Comparison of ENCODE assay signal across 23 cellular contexts in the genomic region with DNA sequence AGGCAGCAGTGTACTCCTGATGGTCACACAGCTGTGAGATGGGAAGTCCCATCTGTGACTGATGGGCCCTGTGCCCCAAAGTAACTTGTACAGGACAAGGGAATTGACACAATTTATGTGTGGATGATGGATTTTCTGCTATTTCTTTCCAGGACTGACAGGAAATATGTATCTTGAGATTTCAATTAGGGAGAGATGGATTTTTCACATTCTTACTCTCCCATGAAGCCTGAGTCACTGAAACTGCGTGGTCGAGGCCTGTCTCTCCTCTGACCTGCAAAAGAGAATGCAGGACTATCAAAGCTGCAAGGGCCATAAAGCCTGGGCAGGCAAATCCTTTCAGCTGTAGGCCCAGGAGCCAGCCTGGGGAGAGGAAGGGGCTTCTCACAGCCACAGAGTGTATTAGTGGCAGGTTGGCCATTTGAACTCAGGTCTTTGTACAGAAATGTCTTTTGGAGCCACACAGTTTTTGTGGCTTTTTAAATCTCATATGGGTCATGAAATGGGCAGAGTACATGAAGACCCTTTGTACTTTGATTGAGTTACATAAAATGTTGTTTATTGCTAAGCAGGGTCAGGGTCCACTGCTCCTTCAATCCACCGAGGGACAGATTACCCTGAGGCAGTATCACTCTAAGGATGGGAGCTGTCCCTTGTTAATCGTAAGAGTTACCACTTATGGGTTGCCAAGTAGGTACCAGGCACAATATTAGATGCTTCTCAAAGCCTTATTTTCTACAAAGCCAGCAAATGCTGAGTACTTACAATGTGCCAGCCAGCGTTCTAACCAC. TPM values are rescaled to one million over a fixed set of nuclear protein-coding genes. Genes with fewer than 3 reads are reported as not detected.
DNase-seq lines count a peak whose midpoint lies in the region; ATAC-seq and TF ChIP-seq lines count a peak whose summit lies in the region.
"Had no signal": no experiment of that assay in that cellular context is flagged by ENCODE, and none has a peak within 500 bp of the region (broad histone marks: within the 10 kb centered on the region; RNA-seq: fewer than 3 reads in every experiment).

No MANE protein-coding gene starts in this region.

- no peaks in the 10 kb centered on the region for H3K9me3 Mint-ChIP-seq in mesothelial cell of epicardium
- H3K9me3 Mint-ChIP-seq: activated CD4-positive, alpha-beta memory T cell treated with anti-CD3 and anti-CD28 coated beads, Interleukin-2, amount 10 ng/mL, durations not matched to agents 7 days and 5 days; natural killer cell treated with Interleukin-12 subunit alpha and Interleukin-12 subunit beta and Interleukin-15 and Interleukin-18, amount 100 ng/mL, for 72 hours; T-cell had no signal

- no peaks in the 10 kb centered on the region for H3K4me1 ChIP-seq in thyroid gland
- H3K4me1 ChIP-seq: psoas muscle, upper lobe of right lung had no signal

- CTCF ChIA-PET in AG04450 (lab: Charles Lee) = interaction anchor here (0.5 to 5.3 kb wide), 5 partner anchors 10 to 405 kb away, joined by 11 to 64 read pairs (median 16); a partner anchor contains a TSS

- intact Hi-C loops in thyroid gland (cut with DNase I) = loop anchor here (5.0 kb wide), 1 partner anchor 47 kb away; no protein-coding TSS in a partner anchor

- H3K36me3 Mint-ChIP-seq in mesothelial cell of epicardium = peaks cover 44% of the 10 kb centered on the region

- peak overlapping the region; percentile 91 for H3K27ac Mint-ChIP-seq in mesothelial cell of epicardium
- H3K27ac Mint-ChIP-seq: activated CD4-positive, alpha-beta memory T cell treated with anti-CD3 and anti-CD28 coated beads, Interleukin-2, amount 10 ng/mL, durations not matched to agents 7 days and 5 days; T-cell had no signal

- no peaks in the 10 kb centered on the region for H3K27me3 Mint-ChIP-seq in mesothelial cell of epicardium (ENCODE audit: low read depth)
- H3K27me3 Mint-ChIP-seq: activated CD4-positive, alpha-beta memory T cell treated with anti-CD3 and anti-CD28 coated beads, Interleukin-2, amount 10 ng/mL, durations not matched to agents 7 days and 5 days; natural killer cell treated with Interleukin-12 subunit alpha and Interleukin-12 subunit beta and Interleukin-15 and Interleukin-18, amount 100 ng/mL, for 72 hours; T-cell had no signal

- H3K4me3 ChIP-seq in AG04450 (ENCODE audit: low read depth, low read length) (no peak overlapping the region), thyroid gland (replicated peaks in 1 of 3) (no peak overlapping the region)
- H3K4me3 ChIP-seq: lung, psoas muscle, upper lobe of right lung had no signal

- H3K9me3 ChIP-seq in AG04450 (ENCODE audit: control insufficient read depth, insufficient read depth, low read length) = no peaks in the 10 kb centered on the region
- H3K9me3 ChIP-seq in thyroid gland = no peaks in the 10 kb centered on the region
- H3K9me3 ChIP-seq: psoas muscle, upper lobe of right lung had no signal

- no peak for DNase-seq in AG04450 (ENCODE audit: low read depth, low spot score)
- DNase-seq in LHCN-M2 (ENCODE audit: low read depth) = peak; percentile 32
- DNase-seq in epithelial cell of prostate (ENCODE audit: low read depth, low spot score) = no peak
- DNase-seq in mesothelial cell of epicardium (ENCODE audit: low spot score in 2 of 2, unreplicated experiment in 2 of 2) = no peak
- no peak for DNase-seq in NCI-H446 (lab: John Stamatoyannopoulos, UW)
- no peak for DNase-seq in thyroid gland
- no peak for DNase-seq in HuH-7.5 (ENCODE audit: low spot score)
- DNase-seq: activated CD4-positive, alpha-beta memory T cell treated with anti-CD3 and anti-CD28 coated beads, Interleukin-2, amount 10 ng/mL, durations not matched to agents 7 days and 5 days; central memory CD4-positive, alpha-beta T cell; MM.1S; NCI-H345; NK-92 treated with Interleukin-12 subunit alpha and Interleukin-12 subunit beta, amount 100 ng/mL, for 24 hours; stimulated activated CD4-positive, alpha-beta T cell treated with anti-CD3 and anti-CD28 coated beads, Interleukin-15, amount 100 ng/mL, for 24 hours; stimulated activated naive CD4-positive, alpha-beta T cell treated with Interleukin-2 at 50 U/mL for 16 hours; T-cell; upper lobe of right lung had no signal

- H3K27me3 ChIP-seq in AG04450 (ENCODE audit: control insufficient read depth, insufficient read depth, low read length) = no peaks in the 10 kb centered on the region
- H3K27me3 ChIP-seq in thyroid gland = no peaks in the 10 kb centered on the region
- H3K27me3 ChIP-seq: upper lobe of right lung had no signal

- H3K4me3 Mint-ChIP-seq in mesothelial cell of epicardium = no peak overlapping the region
- H3K4me3 Mint-ChIP-seq: activated CD4-positive, alpha-beta memory T cell treated with anti-CD3 and anti-CD28 coated beads, Interleukin-2, amount 10 ng/mL, durations not matched to agents 7 days and 5 days; natural killer cell treated with Interleukin-12 subunit alpha and Interleukin-12 subunit beta and Interleukin-15 and Interleukin-18, amount 100 ng/mL, for 72 hours; T-cell had no signal

- no peak for TF ChIP-seq CTCF in AG04450 (IDR thresholded peaks at IDR 0.05; ENCODE audit: low read depth, low read length)
- TF ChIP-seq CTCF in mesothelial cell of epicardium (IDR thresholded peaks at IDR 0.05; ENCODE audit: unreplicated experiment) = no peak
- no peak for TF ChIP-seq CTCF in thyroid gland (IDR thresholded peaks at IDR 0.05)

- 92 to 95% methylated on average over 5 of the region's 5 CpGs for WGBS in thyroid gland, 2 donors

- H3K4me1 Mint-ChIP-seq in mesothelial cell of epicardium = peaks cover 68% of the 10 kb centered on the region

- TF ChIP-seq POLR2A in thyroid gland (IDR thresholded peaks at IDR 0.05) = no peak

- POLR2A ChIA-PET in AG04450 (lab: Yijun Ruan, JAX) = no interaction called here

- no peak for ATAC-seq in GM18517 (IDR thresholded peaks at IDR 0.05; ENCODE audit: unreplicated experiment)
- ATAC-seq: natural killer cell treated with Interleukin-12 subunit alpha and Interleukin-12 subunit beta and Interleukin-15 and Interleukin-18, amount 100 ng/mL, for 72 hours; psoas muscle; T-cell; upper lobe of right lung had no signal

- peaks cover 60 to 72% of the 10 kb centered on the region in 2 donors for H3K36me3 ChIP-seq in thyroid gland

- H3K27ac ChIP-seq in AG04450 (ENCODE audit: low read depth, low read length) = peak overlapping the region; percentile 57
- peak overlapping the region; percentile 71 for H3K27ac ChIP-seq in epithelial cell of prostate
- no peak overlapping the region for H3K27ac ChIP-seq in thyroid gland
- H3K27ac ChIP-seq: psoas muscle, upper lobe of right lung, VCaP had no signal

RNA-seq across cellular contexts. Expression of a gene that starts 14.8 kb away (rescaled TPM):
- polyA plus RNA-seq in AG04450 (2011; rRNA removed) = not detected in 2 replicates
- polyA minus RNA-seq in AG04450 (2011; rRNA and poly(A)+ RNA removed) = not detected in 2 replicates
- total RNA-seq in LHCN-M2 (2014; rRNA removed) (not detected in 2 replicates), mesothelial cell of epicardium (127 to 136 TPM (median 132 TPM) in 3 replicates), thyroid gland (not detected)
- polyA plus RNA-seq in LHCN-M2 (2012) = not detected
- total RNA-seq: activated CD4-positive, alpha-beta memory T cell treated with anti-CD3 and anti-CD28 coated beads, Interleukin-2, amount 10 ng/mL, durations not matched to agents 7 days and 5 days; Daoy; lung; natural killer cell treated with Interleukin-12 subunit alpha and Interleukin-12 subunit beta and Interleukin-15 and Interleukin-18, amount 100 ng/mL, for 72 hours; psoas muscle; T-cell; upper lobe of right lung had no signal

RNA-seq across cellular contexts. Expression of a gene that starts 21.3 kb away (rescaled TPM):
- 31.3 and 36.2 TPM in 2 replicates for polyA plus RNA-seq in AG04450 (2011; rRNA removed)
- polyA minus RNA-seq in AG04450 (2011; rRNA and poly(A)+ RNA removed) = 53.4 and 61.7 TPM in 2 replicates
- 41.2 and 46.2 TPM in 2 replicates for total RNA-seq in LHCN-M2 (2014; rRNA removed)
- polyA plus RNA-seq in LHCN-M2 (2012) = 24.0 TPM
- 93.8 to 99.2 TPM (median 96.0 TPM) in 3 replicates for total RNA-seq in mesothelial cell of epicardium
- total RNA-seq in thyroid gland = 10 to 100 TPM; 36.2 to 63.4 (median 45.2) TPM

RNA-seq across cellular contexts. Expression of a gene that starts 56.6 kb away (rescaled TPM):
- not detected in 2 replicates for polyA plus RNA-seq in AG04450 (2011; rRNA removed)
- polyA minus RNA-seq in AG04450 (2011; rRNA and poly(A)+ RNA removed) = not detected in 2 replicates
- total RNA-seq in LHCN-M2 (2014; rRNA removed) (not detected in 2 replicates), mesothelial cell of epicardium (10.2 to 11.7 TPM (median 10.7 TPM) in 3 replicates), thyroid gland (under 1 TPM in 1 of 4 donors, not detected in 3; 0.27 TPM)
- polyA plus RNA-seq in LHCN-M2 (2012) = not detected
- total RNA-seq: A673; activated CD4-positive, alpha-beta memory T cell treated with anti-CD3 and anti-CD28 coated beads, Interleukin-2, amount 10 ng/mL, durations not matched to agents 7 days and 5 days; Daoy; lung; natural killer cell treated with Interleukin-12 subunit alpha and Interleukin-12 subunit beta and Interleukin-15 and Interleukin-18, amount 100 ng/mL, for 72 hours; T-cell; upper lobe of right lung had no signal
- polyA plus RNA-seq: lung had no signal

Comparison
In these comparisons a context has a peak if more than half of its experiments do, and no peak if none do; other contexts are left out.
1. H3K27ac ChIP-seq: peak in AG04450 (single experiment) and epithelial cell of prostate (single experiment); none in thyroid gland (0 of 3).
2. RNA of a gene that starts 14.8 kb away (total RNA-seq): 127 to 136 TPM in mesothelial cell of epicardium; not detected in LHCN-M2 and not detected in thyroid gland; every median in the first group is over 100 times any median in the second.